In the genomic region with DNA sequence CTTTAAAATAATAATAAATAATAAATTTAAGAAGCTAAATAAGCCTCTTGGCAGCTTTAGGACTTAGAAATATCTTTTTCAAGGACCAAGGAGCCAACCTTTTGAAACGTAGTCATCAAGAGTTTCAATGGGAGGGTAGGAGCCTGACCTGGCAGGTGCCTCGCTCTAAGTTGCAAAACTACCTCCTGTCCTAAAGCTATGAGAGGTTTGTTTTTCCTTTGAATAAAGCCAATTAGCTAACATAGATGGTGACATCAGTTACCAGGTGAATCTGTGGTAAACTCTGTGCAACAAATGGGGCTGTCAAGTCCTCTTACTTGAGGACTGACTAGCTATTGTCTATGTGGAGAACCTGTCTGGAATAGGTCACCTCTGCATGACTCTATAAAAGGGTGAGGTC, we compare ENCODE assay signal across 17 cellular contexts.
"Had no signal": no experiment of that assay in that cellular context is flagged by ENCODE, and none has a peak within 500 bp of the region (broad histone marks: within the 10 kb centered on the region; RNA-seq: fewer than 3 reads in every experiment).

No MANE protein-coding gene starts in this region.

- H3K27me3 ChIP-seq: cardiac muscle cell, dorsolateral prefrontal cortex, esophagus muscularis mucosa had no signal

- H3K36me3 ChIP-seq: cardiac muscle cell, esophagus muscularis mucosa had no signal

- DNase-seq: activated CD4-positive, alpha-beta T cell treated with anti-CD3 and anti-CD28 coated beads for 1 hour; activated CD4-positive, alpha-beta T cell treated with anti-CD3 and anti-CD28 coated beads, Interleukin-2, amount 50 U/mL, for 4 hours; activated naive CD4-positive, alpha-beta T cell treated with anti-CD3 and anti-CD28 coated beads, Interleukin-2, amount 50 U/mL, for 16 hours; dorsolateral prefrontal cortex; endodermal cell; hippocampal formation; mesendoderm; nucleus accumbens; posterior cingulate gyrus; retina; stimulated activated CD4-positive, alpha-beta T cell treated with anti-CD3 and anti-CD28 coated beads, Interleukin-15, amount 100 ng/mL, for 24 hours; stimulated activated CD4-positive, alpha-beta T cell treated with anti-CD3 and anti-CD28 coated beads, Interleukin-4, amount 100 ng/mL, for 1 hour; stimulated activated naive CD4-positive, alpha-beta T cell; T-cell; T1000 had no signal

- H3K9me3 ChIP-seq: esophagus muscularis mucosa had no signal

- H3K27ac ChIP-seq: cardiac muscle cell, dorsolateral prefrontal cortex, esophagus muscularis mucosa had no signal

- H3K4me3 ChIP-seq: cardiac muscle cell, dorsolateral prefrontal cortex, esophagus muscularis mucosa had no signal
